ENCODE assay signal across 21 cellular contexts in the genomic region with DNA sequence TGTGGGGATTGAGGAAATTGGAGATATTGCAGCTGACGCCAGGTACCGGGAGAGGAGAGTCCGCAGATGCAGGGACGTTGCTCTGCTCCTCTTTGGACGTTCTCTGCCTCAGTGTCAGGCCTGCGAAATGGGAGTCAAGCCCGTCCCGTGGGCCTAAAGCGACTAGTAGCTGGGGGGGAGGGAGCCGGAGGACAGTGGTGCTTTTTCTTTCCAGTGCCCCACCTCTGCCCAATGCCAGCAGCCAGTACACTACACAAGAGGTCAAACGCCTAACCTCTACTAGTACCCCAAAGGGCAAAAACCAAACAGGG.
DNase-seq lines count a peak whose midpoint lies in the region; ATAC-seq and TF ChIP-seq lines count a peak whose summit lies in the region.
"Had no signal": no experiment of that assay in that cellular context is flagged by ENCODE, and none has a peak within 500 bp of the region (broad histone marks: within the 10 kb centered on the region; RNA-seq: fewer than 3 reads in every experiment).

No MANE protein-coding gene starts in this region.

- peak overlapping the region; percentile 49 for H2AFZ ChIP-seq in hepatocyte

- peaks cover 100% of the 10 kb centered on the region for H3K27me3 Mint-ChIP-seq in neural crest cell (ENCODE audit: low read depth)
- peaks cover 54% of the 10 kb centered on the region for H3K27me3 Mint-ChIP-seq in activated T-helper 17 cell treated with anti-CD3 and anti-CD28 coated beads, Interleukin-2, amount 50 U/mL, for 72 hours

- H3K36me3 ChIP-seq in left ventricle myocardium inferior, result no peaks in the 10 kb centered on the region
- H3K36me3 ChIP-seq in hepatocyte (replicated peaks; ENCODE audit: insufficient read depth, low read depth), result no peaks in the 10 kb centered on the region
- H3K36me3 ChIP-seq: colonic mucosa, transverse colon had no signal

- TF ChIP-seq CTCF in left ventricle myocardium inferior (IDR thresholded peaks at IDR 0.05; ENCODE audit: borderline replicate concordance) (no peak), hepatocyte (IDR thresholded peaks at IDR 0.05; ENCODE audit: poor library complexity) (no peak), neural crest cell (conservative IDR thresholded peaks at IDR 0.05) (no peak)

- no peaks in the 10 kb centered on the region for H3K36me3 Mint-ChIP-seq in neural crest cell (ENCODE audit: low read depth)
- H3K36me3 Mint-ChIP-seq in activated T-helper 17 cell treated with anti-CD3 and anti-CD28 coated beads, Interleukin-2, amount 50 U/mL, for 72 hours (ENCODE audit: low read depth), result peaks cover 9% of the 10 kb centered on the region
- H3K36me3 Mint-ChIP-seq: activated naive CD4-positive, alpha-beta T cell treated with anti-CD3 and anti-CD28 coated beads, Interleukin-2, amount 50 U/mL, for 24 hours; stimulated activated memory B cell treated with anti-CD40 and anti-IgM and Interleukin-4, amounts not matched to agents 10 μg/mL and 1 μg/mL and 100 μg/mL, for 72 hours had no signal

- no peaks in the 10 kb centered on the region for H3K9me3 Mint-ChIP-seq in neural crest cell
- H3K9me3 Mint-ChIP-seq in activated T-helper 17 cell treated with anti-CD3 and anti-CD28 coated beads, Interleukin-2, amount 50 U/mL, for 72 hours, result peaks cover 6% of the 10 kb centered on the region

- H3K79me2 ChIP-seq in hepatocyte, result no peaks in the 10 kb centered on the region

- no peak for ATAC-seq in right cardiac atrium
- ATAC-seq in activated T-helper 17 cell treated with anti-CD3 and anti-CD28 coated beads, Interleukin-2, amount 50 U/mL, for 72 hours (replicated peaks), result no peak
- ATAC-seq: naive thymus-derived CD8-positive, alpha-beta T cell; stimulated activated memory B cell treated with anti-CD40 and anti-IgM and Interleukin-4, amounts not matched to agents 10 μg/mL and 1 μg/mL and 100 μg/mL, for 72 hours had no signal

- DNase-seq in left ventricle myocardium inferior, result no peak
- DNase-seq in right cardiac atrium, result no peak
- no peak for DNase-seq in hepatocyte (ENCODE audit: low spot score)
- no peak for DNase-seq in neural crest cell (ENCODE audit: low read depth, low spot score)
- no peak for DNase-seq in activated effector memory CD4-positive, alpha-beta T cell treated with anti-CD3 and anti-CD28 coated beads, Interleukin-2, amount 50 U/mL, for 16 hours
- DNase-seq in GOT3 (lab: John Stamatoyannopoulos, UW), result no peak
- no peak for DNase-seq in GM03348 (ENCODE audit: low spot score)
- DNase-seq: activated T-cell treated with anti-CD3 and anti-CD28 coated beads, Interleukin-2, amount 50 U/mL, for 1 hour; colonic mucosa; foreskin melanocyte; Karpas-422; naive thymus-derived CD8-positive, alpha-beta T cell; NCI-H1105; NCI-H526 treated with DMSO at 0.1 percent for 48 hours; SHP77; stimulated activated CD4-positive, alpha-beta T cell treated with anti-CD3 and anti-CD28 coated beads, Interleukin-15, amount 100 ng/mL, for 24 hours; transverse colon had no signal

- H3K4me3 ChIP-seq in left ventricle myocardium inferior, result peak overlapping the region; percentile 67
- no peak overlapping the region for H3K4me3 ChIP-seq in right cardiac atrium (ENCODE audit: low read length)
- no peak overlapping the region for H3K4me3 ChIP-seq in hepatocyte
- H3K4me3 ChIP-seq: colonic mucosa had no signal

- H3K4me1 ChIP-seq in left ventricle myocardium inferior (peaks cover 36% of the 10 kb centered on the region), right cardiac atrium (ENCODE audit: control insufficient read depth, insufficient read depth, low read length) (no peaks in the 10 kb centered on the region), hepatocyte (ENCODE audit: insufficient read depth) (peaks cover 21% of the 10 kb centered on the region)
- H3K4me1 ChIP-seq: colonic mucosa had no signal

- H3K9me3 ChIP-seq in left ventricle myocardium inferior (replicated peaks) (no peaks in the 10 kb centered on the region), right cardiac atrium (ENCODE audit: control insufficient read depth, low read length) (no peaks in the 10 kb centered on the region), hepatocyte (ENCODE audit: low read depth) (no peaks in the 10 kb centered on the region)
- H3K9me3 ChIP-seq: colonic mucosa, transverse colon had no signal

- H3K4me1 Mint-ChIP-seq in neural crest cell, result peaks cover 60% of the 10 kb centered on the region
- H3K4me1 Mint-ChIP-seq in activated T-helper 17 cell treated with anti-CD3 and anti-CD28 coated beads, Interleukin-2, amount 50 U/mL, for 72 hours, result no peaks in the 10 kb centered on the region

- H3K27me3 ChIP-seq in left ventricle myocardium inferior (ENCODE audit: low read depth), result peaks cover 84% of the 10 kb centered on the region
- H3K27me3 ChIP-seq in right cardiac atrium (ENCODE audit: control insufficient read depth, insufficient read depth), result no peaks in the 10 kb centered on the region
- peaks cover 100% of the 10 kb centered on the region for H3K27me3 ChIP-seq in hepatocyte

- 62% methylated on average over 11 of the region's 11 CpGs for WGBS in right cardiac atrium
- WGBS in hepatocyte (ENCODE audit: low lambda C conversion rate, missing lambda C conversion rate), result 12% methylated on average over 11 of the region's 11 CpGs

- H4K20me1 ChIP-seq in hepatocyte (ENCODE audit: insufficient read depth, poor library complexity, severe bottlenecking), result no peaks in the 10 kb centered on the region

- no peak overlapping the region for H3K27ac Mint-ChIP-seq in neural crest cell (ENCODE audit: unreplicated experiment)
- H3K27ac Mint-ChIP-seq in activated T-helper 17 cell treated with anti-CD3 and anti-CD28 coated beads, Interleukin-2, amount 50 U/mL, for 72 hours, result no peak overlapping the region
- H3K27ac Mint-ChIP-seq: activated naive CD4-positive, alpha-beta T cell treated with anti-CD3 and anti-CD28 coated beads, Interleukin-2, amount 50 U/mL, for 24 hours; naive thymus-derived CD8-positive, alpha-beta T cell; stimulated activated memory B cell treated with anti-CD40 and anti-IgM and Interleukin-4, amounts not matched to agents 10 μg/mL and 1 μg/mL and 100 μg/mL, for 72 hours had no signal

- H3K27ac ChIP-seq in left ventricle myocardium inferior (replicated peaks) (no peak overlapping the region), right cardiac atrium (ENCODE audit: low read length) (no peak overlapping the region), hepatocyte (no peak overlapping the region)
- H3K27ac ChIP-seq: C4-2B, colonic mucosa, transverse colon had no signal

- intact Hi-C loops in left ventricle myocardium inferior (cut with micrococcal nuclease) (no loop called here), right cardiac atrium (cut with DNase I) (no loop called here)

- H3K4me2 ChIP-seq in hepatocyte, result peak overlapping the region; percentile 99

- H3K9me2 ChIP-seq in hepatocyte (replicated peaks; ENCODE audit: insufficient read depth), result no peaks in the 10 kb centered on the region

- H3K4me3 Mint-ChIP-seq in neural crest cell, result peak overlapping the region; percentile 76
- no peak overlapping the region for H3K4me3 Mint-ChIP-seq in activated T-helper 17 cell treated with anti-CD3 and anti-CD28 coated beads, Interleukin-2, amount 50 U/mL, for 72 hours
- H3K4me3 Mint-ChIP-seq: activated naive CD4-positive, alpha-beta T cell treated with anti-CD3 and anti-CD28 coated beads, Interleukin-2, amount 50 U/mL, for 24 hours; naive thymus-derived CD8-positive, alpha-beta T cell; stimulated activated memory B cell treated with anti-CD40 and anti-IgM and Interleukin-4, amounts not matched to agents 10 μg/mL and 1 μg/mL and 100 μg/mL, for 72 hours had no signal
